In genomic region chr12:70258605-70259403, GRCh38 we compare ENCODE assay signal across 15 cellular contexts. TPM values are rescaled to one million over a fixed set of nuclear protein-coding genes. Genes with fewer than 3 reads are reported as not detected.
DNase-seq lines count a peak whose midpoint lies in the region; ATAC-seq and TF ChIP-seq lines count a peak whose summit lies in the region.
"Had no signal": no experiment of that assay in that cellular context is flagged by ENCODE, and none has a peak within 500 bp of the region (broad histone marks: within the 10 kb centered on the region; RNA-seq: fewer than 3 reads in every experiment).

No MANE protein-coding gene starts in this region.

- no peak overlapping the region for H3K4me2 ChIP-seq in SK-N-SH
- H3K4me2 ChIP-seq in trophoblast cell (ENCODE audit: low read length): no peak overlapping the region

- no peak overlapping the region for H4K12ac ChIP-seq in trophoblast cell (ENCODE audit: low read depth, low read length)

- H2AK5ac ChIP-seq in trophoblast cell (ENCODE audit: low read length): no peak overlapping the region

- H3K36me3 ChIP-seq in SK-N-SH (replicated peaks in 1 of 2; ENCODE audit: control insufficient read depth in 1 of 2, insufficient read depth in 2 of 2, low read length in 1 of 2): peaks cover 5 to 32% of the 10 kb centered on the region in 2 experiments
- H3K36me3 ChIP-seq in trophoblast cell (ENCODE audit: control insufficient read depth in 1 of 2, insufficient read depth in 2 of 2, low read length in 2 of 2): peaks cover 0 to 3% of the 10 kb centered on the region in 2 experiments
- H3K36me3 ChIP-seq: heart left ventricle had no signal

- no peak for ATAC-seq in SK-N-SH treated with all-trans-retinoic acid at 6 μM for 48 hours
- ATAC-seq in central memory CD8-positive, alpha-beta T cell (replicated peaks; ENCODE audit: extremely low read depth, poor library complexity, severe bottlenecking): peak; percentile 16
- ATAC-seq: heart left ventricle, left colon had no signal

- no peak overlapping the region for H2BK12ac ChIP-seq in trophoblast cell (ENCODE audit: low read length)

- H3K9me3 Mint-ChIP-seq in central memory CD8-positive, alpha-beta T cell: no peaks in the 10 kb centered on the region

- H4K20me1 ChIP-seq in SK-N-SH (ENCODE audit: insufficient read depth): peaks cover 76% of the 10 kb centered on the region

- peak overlapping the region; percentile 55 for H3K4ac ChIP-seq in trophoblast cell (ENCODE audit: low read depth, low read length)

- no peak for TF ChIP-seq CTCF in SK-N-SH (IDR thresholded peaks at IDR 0.05)

- H3K4me3 ChIP-seq in SK-N-SH (ENCODE audit: low read depth in 2 of 2, low read length in 1 of 2) (no peak overlapping the region), trophoblast cell (ENCODE audit: low read depth, low read length) (no peak overlapping the region)
- H3K4me3 ChIP-seq: heart left ventricle, skin epidermis had no signal

- peak; percentile 14 for DNase-seq in SK-N-SH
- DNase-seq in NCI-H146 (lab: John Stamatoyannopoulos, UW): peak; percentile 23
- DNase-seq in central memory CD8-positive, alpha-beta T cell (ENCODE audit: low spot score in 2 of 2): no peak
- DNase-seq in trophoblast cell: no peak
- DNase-seq in substantia nigra (lab: John Stamatoyannopoulos, UW): no peak
- no peak for DNase-seq in hypothalamus (lab: John Stamatoyannopoulos, UW)
- DNase-seq in cerebellar cortex (ENCODE audit: low spot score): no peak
- DNase-seq: activated CD8-positive, alpha-beta memory T cell treated with anti-CD3 and anti-CD28 coated beads for 24 hours; activated naive CD4-positive, alpha-beta T cell treated with anti-CD3 and anti-CD28 coated beads for 36 hours; heart left ventricle; left colon; NCI-H1092 treated with DMSO at 0.1 percent for 48 hours; RPMI8226 had no signal

- H3K27me3 ChIP-seq in SK-N-SH (ENCODE audit: insufficient read depth) (no peaks in the 10 kb centered on the region), trophoblast cell (ENCODE audit: insufficient read depth, low read length) (no peaks in the 10 kb centered on the region)
- H3K27me3 ChIP-seq: heart left ventricle had no signal

- H3K18ac ChIP-seq in trophoblast cell (ENCODE audit: low read length): no peak overlapping the region

- H4K91ac ChIP-seq in trophoblast cell (ENCODE audit: low read depth, low read length): no peak overlapping the region

- no peaks in the 10 kb centered on the region for H3K79me1 ChIP-seq in trophoblast cell (ENCODE audit: low read length)

- POLR2A ChIA-PET in SK-N-SH (lab: Yijun Ruan, JAX): no interaction called here

- no peaks in the 10 kb centered on the region for H3K9me2 ChIP-seq in SK-N-SH

- H3K27ac ChIP-seq in SK-N-SH (ENCODE audit: low read depth in 2 of 2, low read length in 1 of 2) (no peak overlapping the region), trophoblast cell (ENCODE audit: low read depth, low read length) (peak overlapping the region; percentile 19), substantia nigra (ENCODE audit: low read depth, low read length, poor library complexity, severe bottlenecking) (no peak overlapping the region)
- H3K27ac ChIP-seq: heart left ventricle, skin epidermis had no signal

- peak overlapping the region; percentile 14 for H3K27ac Mint-ChIP-seq in central memory CD8-positive, alpha-beta T cell (ENCODE audit: low read depth)
- H3K27ac Mint-ChIP-seq: activated naive CD4-positive, alpha-beta T cell treated with anti-CD3 and anti-CD28 coated beads for 36 hours had no signal

- no peaks in the 10 kb centered on the region for H3K27me3 Mint-ChIP-seq in central memory CD8-positive, alpha-beta T cell

- H2AFZ ChIP-seq in SK-N-SH (ENCODE audit: low read depth) (no peak overlapping the region), trophoblast cell (ENCODE audit: insufficient read depth, low read length, poor library complexity) (no peak overlapping the region)

- H3K23ac ChIP-seq in trophoblast cell (ENCODE audit: low read length): no peak overlapping the region

- H3K9me3 ChIP-seq in SK-N-SH: no peaks in the 10 kb centered on the region; the same call in 1 of the 2 replicates
- no peaks in the 10 kb centered on the region for H3K9me3 ChIP-seq in trophoblast cell (ENCODE audit: insufficient read depth, low read depth, low read length)

- CTCF ChIA-PET in SK-N-SH (lab: Yijun Ruan, JAX): no interaction called here

- H3F3A ChIP-seq in SK-N-SH (replicated peaks; ENCODE audit: insufficient read depth): peaks cover 5% of the 10 kb centered on the region

- H3K14ac ChIP-seq in trophoblast cell (ENCODE audit: low read length): no peak overlapping the region

- no peak overlapping the region for H2BK120ac ChIP-seq in trophoblast cell (ENCODE audit: insufficient read depth, low read length, poor library complexity)

- no peak for TF ChIP-seq RAD21 in SK-N-SH (IDR thresholded peaks at IDR 0.05; ENCODE audit: low read length)

- H3K79me2 ChIP-seq in SK-N-SH (ENCODE audit: insufficient read depth): peaks cover 100% of the 10 kb centered on the region
- peaks cover 2% of the 10 kb centered on the region for H3K79me2 ChIP-seq in trophoblast cell (ENCODE audit: control insufficient read depth, insufficient read depth, low read length, poor library complexity)

- no peak overlapping the region for H2BK5ac ChIP-seq in trophoblast cell (ENCODE audit: low read depth, low read length, poor library complexity)

- 93% methylated on average over 5 of the region's 5 CpGs for WGBS in SK-N-SH (ENCODE audit: low lambda C conversion rate)
- WGBS in trophoblast cell (ENCODE audit: extremely low coverage, insufficient coverage, insufficient read length): no CpG with 5 or more reads among the region's 5 CpGs

- H3K36me3 Mint-ChIP-seq in central memory CD8-positive, alpha-beta T cell (ENCODE audit: insufficient read depth): peaks cover 9% of the 10 kb centered on the region

- TF ChIP-seq EP300 in SK-N-SH (IDR thresholded peaks at IDR 0.05; ENCODE audit: borderline replicate concordance in 1 of 2, low read depth in 1 of 2, low read length in 1 of 2): no peak

- peaks cover 77% of the 10 kb centered on the region for H3K4me1 Mint-ChIP-seq in central memory CD8-positive, alpha-beta T cell

- H4K8ac ChIP-seq in trophoblast cell (ENCODE audit: low read depth, low read length): no peak overlapping the region

- no peak overlapping the region for H3K9ac ChIP-seq in SK-N-SH
- no peak overlapping the region for H3K9ac ChIP-seq in trophoblast cell (ENCODE audit: low read length)

- no peak overlapping the region for H3K4me3 Mint-ChIP-seq in central memory CD8-positive, alpha-beta T cell
- H3K4me3 Mint-ChIP-seq: activated naive CD4-positive, alpha-beta T cell treated with anti-CD3 and anti-CD28 coated beads for 36 hours had no signal

- H3K4me1 ChIP-seq in SK-N-SH (ENCODE audit: control insufficient read depth in 1 of 2, insufficient read depth in 2 of 2, low read depth in 1 of 2, low read length in 1 of 2) (peaks cover 2 to 8% of the 10 kb centered on the region in 2 experiments), trophoblast cell (ENCODE audit: control insufficient read depth in 1 of 2, insufficient read depth in 2 of 2, low read length in 2 of 2) (peaks cover 0 to 2% of the 10 kb centered on the region in 2 experiments)

TF ChIP-seq in SK-N-SH, 30 proteins besides CTCF, POLR2A, EP300 and RAD21:
- TF ChIP-seq TEAD4 (IDR thresholded peaks at IDR 0.05; ENCODE audit: borderline replicate concordance, insufficient read depth) (no peak), GABPA (IDR thresholded peaks at IDR 0.05; ENCODE audit: low read depth) (no peak), JUND (IDR thresholded peaks at IDR 0.05) (no peak), RCOR1 (IDR thresholded peaks at IDR 0.05; ENCODE audit: low read length) (no peak), GATA2 (CRISPR knock-in tag; IDR thresholded peaks at IDR 0.05) (no peak), MEF2A (IDR thresholded peaks at IDR 0.05; ENCODE audit: borderline replicate concordance, low read depth) (no peak), TCF12 (IDR thresholded peaks at IDR 0.05) (no peak)

TF ChIP-seq in SK-N-SH treated with all-trans-retinoic acid at 6 μM for 48 hours, 23 proteins besides CTCF, POLR2A, EP300 and RAD21 (continues in another document):
- TF ChIP-seq ZFP3 (CRISPR knock-in tag; IDR thresholded peaks at IDR 0.05) (no peak), ZNF565 (CRISPR knock-in tag; conservative IDR thresholded peaks at IDR 0.05; ENCODE audit: low read depth) (no peak), SNAI2 (CRISPR knock-in tag; IDR thresholded peaks at IDR 0.05) (no peak), ZNF70 (CRISPR knock-in tag; IDR thresholded peaks at IDR 0.05) (no peak), CSRNP3 (CRISPR knock-in tag; IDR thresholded peaks at IDR 0.05) (no peak), GLIS3 (CRISPR knock-in tag; IDR thresholded peaks at IDR 0.05) (no peak), POU6F1 (CRISPR knock-in tag; IDR thresholded peaks at IDR 0.05; ENCODE audit: borderline replicate concordance, low read depth) (no peak)

RNA-seq across cellular contexts. Expression of gene CNOT2, which starts 15.6 kb away (rescaled TPM):
- 45.3 and 51.5 TPM in 2 replicates for polyA plus RNA-seq in SK-N-SH (2012; rRNA removed)
- polyA plus RNA-seq in SK-N-SH (2012; cell fraction: cytosol; rRNA removed): 53.9 and 56.0 TPM in 2 replicates
- 30.0 and 64.4 TPM in 2 replicates for polyA plus RNA-seq in SK-N-SH (2012; cell fraction: nucleus; rRNA removed)
- polyA plus RNA-seq in trophoblast cell (2013): 123 and 125 TPM in 2 replicates

Comparison
In these comparisons a context has a peak if more than half of its experiments do, and no peak if none do; other contexts are left out.
1. DNase-seq: peak in SK-N-SH (single experiment) and NCI-H146 (single experiment); none in central memory CD8-positive, alpha-beta T cell (0 of 2), trophoblast cell (0 of 2), substantia nigra (0 of 49), hypothalamus (0 of 51) and cerebellar cortex (single experiment).